Comparison of ENCODE assay signal across 16 cellular contexts in genomic region chr1:232891116-232891515, GRCh38. TPM values are rescaled to one million over a fixed set of nuclear protein-coding genes. Genes with fewer than 3 reads are reported as not detected.
DNase-seq lines count a peak whose midpoint lies in the region; ATAC-seq and TF ChIP-seq lines count a peak whose summit lies in the region.
"Had no signal": no experiment of that assay in that cellular context is flagged by ENCODE, and none has a peak within 500 bp of the region (broad histone marks: within the 10 kb centered on the region; RNA-seq: fewer than 3 reads in every experiment).

No MANE protein-coding gene starts in this region.

- H3K4me2 ChIP-seq in BLaER1 treated with 17β-estradiol and CSF1 and Interleukin-3, amounts not matched to agents 10 nM and 100 nM: peak overlapping the region in 9 of 11 experiments; percentile 35 to 66 (median 50); a peak in 19 of 22 replicates
- peak overlapping the region; percentile 55 for H3K4me2 ChIP-seq in Loucy (ENCODE audit: low read depth, low read length, poor library complexity, severe bottlenecking)
- H3K4me2 ChIP-seq in osteoblast (ENCODE audit: insufficient read depth, low read length): peak overlapping the region; percentile 60

- H2AFZ ChIP-seq in Loucy (ENCODE audit: low read length): peak overlapping the region; percentile 22; the same call in 1 of the 2 replicates
- H2AFZ ChIP-seq in osteoblast (ENCODE audit: low read length): no peak overlapping the region

- intact Hi-C loops in head of caudate nucleus (cut with DNase I): no loop called here

- H3K9me3 ChIP-seq in BLaER1 treated with 17β-estradiol and CSF1 and Interleukin-3, amounts not matched to agents 10 nM and 100 nM (replicated peaks in 1 of 11): peaks cover 0 to 20% (median 9%) of the 10 kb centered on the region in 11 experiments; a peak in 11 of 22 replicates
- H3K9me3 ChIP-seq in Loucy (ENCODE audit: insufficient read depth, low read depth, low read length): peaks cover 4% of the 10 kb centered on the region; the same call in 1 of the 2 replicates
- H3K9me3 ChIP-seq in osteoblast (ENCODE audit: low read depth, low read length): peaks cover 4% of the 10 kb centered on the region
- H3K9me3 ChIP-seq: neutrophil, SJCRH30 had no signal

- peaks cover 8% of the 10 kb centered on the region for H3K4me1 Mint-ChIP-seq in activated CD4-positive, alpha-beta T cell treated with anti-CD3 and anti-CD28 coated beads, Interleukin-2, amount 10 ng/mL, durations not matched to agents 7 days and 5 days

- no peak overlapping the region for H3K27ac ChIP-seq in BLaER1 treated with 17β-estradiol and CSF1 and Interleukin-3, amounts not matched to agents 10 nM and 100 nM
- no peak overlapping the region for H3K27ac ChIP-seq in osteoblast (ENCODE audit: low read depth, low read length)
- H3K27ac ChIP-seq: neutrophil, SJCRH30, suprapubic skin had no signal

- POLR2A ChIA-PET in activated CD4-positive, alpha-beta T cell treated with anti-CD3 and anti-CD28 coated beads, Interleukin-2, amount 10 ng/mL, durations not matched to agents 7 days and 5 days (lab: Charles Lee): no interaction called here

- H3K79me2 ChIP-seq in Loucy (ENCODE audit: insufficient read depth, low read length): no peaks in the 10 kb centered on the region
- no peaks in the 10 kb centered on the region for H3K79me2 ChIP-seq in osteoblast (ENCODE audit: insufficient read depth, low read length)

- no peaks in the 10 kb centered on the region for H3K9me2 ChIP-seq in Loucy (replicated peaks; ENCODE audit: low read depth, low read length)

- no peak overlapping the region for H3K9ac ChIP-seq in BLaER1 treated with 17β-estradiol and CSF1 and Interleukin-3, amounts not matched to agents 10 nM and 100 nM
- peak overlapping the region; percentile 59 for H3K9ac ChIP-seq in Loucy (ENCODE audit: low read depth, low read length, poor library complexity, severe bottlenecking)

- peaks cover 16% of the 10 kb centered on the region for H3F3A ChIP-seq in Loucy (ENCODE audit: low read depth)

- no peak for ATAC-seq in HG03571 (IDR thresholded peaks at IDR 0.05; ENCODE audit: unreplicated experiment)

- H3K4me3 Mint-ChIP-seq in activated CD4-positive, alpha-beta T cell treated with anti-CD3 and anti-CD28 coated beads, Interleukin-2, amount 10 ng/mL, durations not matched to agents 7 days and 5 days: no peak overlapping the region
- H3K4me3 Mint-ChIP-seq: activated naive CD8-positive, alpha-beta T cell; endodermal cell had no signal

- TF ChIP-seq CTCF in Loucy (conservative IDR thresholded peaks at IDR 0.05; ENCODE audit: low read length) (no peak), astrocyte of the spinal cord (IDR thresholded peaks at IDR 0.05; ENCODE audit: low read depth, low read length) (no peak), osteoblast (IDR thresholded peaks at IDR 0.05; ENCODE audit: extremely low read depth, low read depth, low read length) (no peak)

- in situ Hi-C loops in astrocyte of the spinal cord (cut with HindIII; ENCODE audit: low sequenced_read_pairs): no loop called here

- peaks cover 8% of the 10 kb centered on the region for H3K9me3 Mint-ChIP-seq in activated CD4-positive, alpha-beta T cell treated with anti-CD3 and anti-CD28 coated beads, Interleukin-2, amount 10 ng/mL, durations not matched to agents 7 days and 5 days

- H3K36me3 Mint-ChIP-seq in activated CD4-positive, alpha-beta T cell treated with anti-CD3 and anti-CD28 coated beads, Interleukin-2, amount 10 ng/mL, durations not matched to agents 7 days and 5 days (ENCODE audit: low read depth): peaks cover 2% of the 10 kb centered on the region
- H3K36me3 Mint-ChIP-seq: activated naive CD8-positive, alpha-beta T cell had no signal

- no peaks in the 10 kb centered on the region for H3K36me3 ChIP-seq in BLaER1 treated with 17β-estradiol and CSF1 and Interleukin-3, amounts not matched to agents 10 nM and 100 nM
- H3K36me3 ChIP-seq in Loucy (ENCODE audit: insufficient read depth, low read length) (no peaks in the 10 kb centered on the region), osteoblast (ENCODE audit: insufficient read depth, low read length) (no peaks in the 10 kb centered on the region)
- H3K36me3 ChIP-seq: neutrophil, SJCRH30, suprapubic skin had no signal

- no peaks in the 10 kb centered on the region for H3K27me3 ChIP-seq in BLaER1 treated with 17β-estradiol and CSF1 and Interleukin-3, amounts not matched to agents 10 nM and 100 nM
- no peaks in the 10 kb centered on the region for H3K27me3 ChIP-seq in Loucy (ENCODE audit: insufficient read depth, low read length, poor library complexity, severe bottlenecking)
- peaks cover 4% of the 10 kb centered on the region for H3K27me3 ChIP-seq in osteoblast (ENCODE audit: insufficient read depth, low read length)
- H3K27me3 ChIP-seq: neutrophil, SJCRH30, suprapubic skin had no signal

- no peak overlapping the region for H3K4me3 ChIP-seq in BLaER1 treated with 17β-estradiol and CSF1 and Interleukin-3, amounts not matched to agents 10 nM and 100 nM
- H3K4me3 ChIP-seq in Loucy (ENCODE audit: low read length, poor library complexity, severe bottlenecking): peak overlapping the region; percentile 38
- no peak overlapping the region for H3K4me3 ChIP-seq in astrocyte of the spinal cord (ENCODE audit: low read depth, low read length)
- no peak overlapping the region for H3K4me3 ChIP-seq in osteoblast (ENCODE audit: insufficient read depth, low read length)
- H3K4me3 ChIP-seq: SJCRH30, suprapubic skin had no signal

- CTCF ChIA-PET in activated CD4-positive, alpha-beta T cell treated with anti-CD3 and anti-CD28 coated beads, Interleukin-2, amount 10 ng/mL, durations not matched to agents 7 days and 5 days (lab: Charles Lee): interaction anchor here (0.8 to 1.1 kb wide), 2 partner anchors 9 to 13 kb away, joined by 3 read pairs; no protein-coding TSS in a partner anchor

- H3K4me1 ChIP-seq in BLaER1 treated with 17β-estradiol and CSF1 and Interleukin-3, amounts not matched to agents 10 nM and 100 nM: peaks cover 0 to 24% (median 17%) of the 10 kb centered on the region in 10 experiments; a peak in 17 of 20 replicates
- peaks cover 32% of the 10 kb centered on the region for H3K4me1 ChIP-seq in Loucy (ENCODE audit: insufficient read depth, low read length, poor library complexity, severe bottlenecking)
- peaks cover 14% of the 10 kb centered on the region for H3K4me1 ChIP-seq in osteoblast (ENCODE audit: insufficient read depth, low read length)
- H3K4me1 ChIP-seq: SJCRH30, suprapubic skin had no signal

- DNase-seq in astrocyte of the spinal cord (ENCODE audit: low read depth, low spot score): peak; percentile 96
- peak; percentile 95 for DNase-seq in osteoblast (ENCODE audit: insufficient read length, low spot score, missing footprints)
- no peak for DNase-seq in stimulated activated CD8-positive, alpha-beta memory T cell treated with anti-CD3 and anti-CD28 coated beads, Interleukin-4, amount 100 ng/mL, for 48 hours
- DNase-seq in head of caudate nucleus: no peak
- DNase-seq in activated CD4-positive, alpha-beta T cell treated with anti-CD3 and anti-CD28 coated beads, Interleukin-2, amount 10 ng/mL, durations not matched to agents 7 days and 5 days: no peak
- DNase-seq: activated CD4-positive, alpha-beta T cell treated with anti-CD3 and anti-CD28 coated beads, Interleukin-2, amount 50 U/mL, for 4 hours; endodermal cell; KG1; SJCRH30; stimulated activated CD4-positive, alpha-beta T cell treated with anti-CD3 and anti-CD28 coated beads, Interleukin-4, amount 100 ng/mL, for 1 hour had no signal

- H3K27me3 Mint-ChIP-seq in activated CD4-positive, alpha-beta T cell treated with anti-CD3 and anti-CD28 coated beads, Interleukin-2, amount 10 ng/mL, durations not matched to agents 7 days and 5 days: no peaks in the 10 kb centered on the region
- H3K27me3 Mint-ChIP-seq: activated naive CD8-positive, alpha-beta T cell had no signal

- no peak overlapping the region for H3K27ac Mint-ChIP-seq in activated CD4-positive, alpha-beta T cell treated with anti-CD3 and anti-CD28 coated beads, Interleukin-2, amount 10 ng/mL, durations not matched to agents 7 days and 5 days
- H3K27ac Mint-ChIP-seq: activated naive CD8-positive, alpha-beta T cell; endodermal cell had no signal

- no peaks in the 10 kb centered on the region for H4K20me1 ChIP-seq in BLaER1 treated with 17β-estradiol and CSF1 and Interleukin-3, amounts not matched to agents 10 nM and 100 nM
- no peaks in the 10 kb centered on the region for H4K20me1 ChIP-seq in Loucy (ENCODE audit: insufficient read depth, low read length, poor library complexity, severe bottlenecking)
- no peaks in the 10 kb centered on the region for H4K20me1 ChIP-seq in osteoblast (ENCODE audit: insufficient read depth, low read length)

RNA-seq across cellular contexts. Expression of gene NTPCR, which starts 59.3 kb away (rescaled TPM):
- 15.6 and 26.5 TPM in 2 replicates for total RNA-seq in osteoblast
- total RNA-seq in activated CD4-positive, alpha-beta T cell treated with anti-CD3 and anti-CD28 coated beads, Interleukin-2, amount 10 ng/mL, durations not matched to agents 7 days and 5 days: 10 to 100 TPM; 36.9 to 45.8 TPM

Comparison
In these comparisons a context has a peak if more than half of its experiments do, and no peak if none do; other contexts are left out.
1. DNase-seq: peak in astrocyte of the spinal cord (single experiment) and osteoblast (single experiment); none in stimulated activated CD8-positive, alpha-beta memory T cell treated with anti-CD3 and anti-CD28 coated beads, Interleukin-4, amount 100 ng/mL, for 48 hours (single experiment), head of caudate nucleus (0 of 42) and activated CD4-positive, alpha-beta T cell treated with anti-CD3 and anti-CD28 coated beads, Interleukin-2, amount 10 ng/mL, durations not matched to agents 7 days and 5 days (single experiment).
2. Peak in every context shown above with its lines, with median percentiles within 50 percentile points of each other: H3K4me2 ChIP-seq.